9 cellular contexts compared by ENCODE assay signal in genomic region chr16:24838554-24839266, GRCh38. TPM values are rescaled to one million over a fixed set of nuclear protein-coding genes. Genes with fewer than 3 reads are reported as not detected.
A peak's percentile ranks its signal among the peaks of the same experiment; 100 is the strongest.
DNase-seq lines count a peak whose midpoint lies in the region; ATAC-seq and TF ChIP-seq lines count a peak whose summit lies in the region.
"Had no signal": no experiment of that assay in that cellular context is flagged by ENCODE, and none has a peak within 500 bp of the region (broad histone marks: within the 10 kb centered on the region; RNA-seq: fewer than 3 reads in every experiment).

No MANE protein-coding gene starts in this region.

- 49% methylated on average over 5 of the region's 5 CpGs for WGBS in hepatocyte (ENCODE audit: low lambda C conversion rate, missing lambda C conversion rate)

- H3K27ac ChIP-seq in ascending aorta (peak overlapping the region; percentile 73 to 77), hepatocyte (peak overlapping the region; percentile 25), substantia nigra (ENCODE audit: low read depth, low read length, poor library complexity, severe bottlenecking) (peak overlapping the region; percentile 94)
- H3K27ac ChIP-seq: neutrophil had no signal

- H3K4me2 ChIP-seq in hepatocyte: peak overlapping the region; percentile 59

- no peaks in the 10 kb centered on the region for H3K9me2 ChIP-seq in hepatocyte (replicated peaks; ENCODE audit: insufficient read depth)

- H2AFZ ChIP-seq in hepatocyte: no peak overlapping the region

- H3K9me3 ChIP-seq in ascending aorta: no peaks in the 10 kb centered on the region
- H3K9me3 ChIP-seq in hepatocyte (ENCODE audit: low read depth): no peaks in the 10 kb centered on the region
- H3K9me3 ChIP-seq: neutrophil had no signal

- H3K4me3 ChIP-seq in ascending aorta (peak overlapping the region in 1 of 2 donors; percentile 38), hepatocyte (no peak overlapping the region)

- no peaks in the 10 kb centered on the region for H3K79me2 ChIP-seq in hepatocyte

- peak; percentile 65 for DNase-seq in HT1080 (ENCODE audit: low read depth)
- DNase-seq in ascending aorta (ENCODE audit: low spot score in 2 of 2): peak; percentile 13 to 78
- DNase-seq in hepatocyte (ENCODE audit: low spot score): peak; percentile 36
- peak in 40 of 49 donors; percentile 17 to 79 (median 54) for DNase-seq in substantia nigra (lab: John Stamatoyannopoulos, UW)
- DNase-seq in activated CD4-positive, alpha-beta T cell treated with anti-CD3 and anti-CD28 coated beads, Interleukin-2, amount 50 U/mL, for 1 hour: no peak
- no peak for DNase-seq in NAMALWA (ENCODE audit: low spot score)
- no peak for DNase-seq in NCI-H526 treated with DMSO at 0.1 percent for 48 hours (lab: John Stamatoyannopoulos, UW)

- no peak for TF ChIP-seq CTCF in ascending aorta (IDR thresholded peaks at IDR 0.05)
- no peak for TF ChIP-seq CTCF in hepatocyte (IDR thresholded peaks at IDR 0.05; ENCODE audit: poor library complexity)

- no peaks in the 10 kb centered on the region for H3K36me3 ChIP-seq in ascending aorta
- no peaks in the 10 kb centered on the region for H3K36me3 ChIP-seq in hepatocyte (replicated peaks; ENCODE audit: insufficient read depth, low read depth)
- H3K36me3 ChIP-seq: neutrophil had no signal

- no peaks in the 10 kb centered on the region for H3K27me3 ChIP-seq in ascending aorta
- H3K27me3 ChIP-seq in hepatocyte: no peaks in the 10 kb centered on the region

- H3K4me1 ChIP-seq in ascending aorta (peaks cover 3 to 4% of the 10 kb centered on the region in 2 donors), hepatocyte (ENCODE audit: insufficient read depth) (peaks cover 10% of the 10 kb centered on the region)

- no peaks in the 10 kb centered on the region for H4K20me1 ChIP-seq in hepatocyte (ENCODE audit: insufficient read depth, poor library complexity, severe bottlenecking)

- no peak for ATAC-seq in GM19351 (IDR thresholded peaks at IDR 0.05; ENCODE audit: unreplicated experiment)

- intact Hi-C loops in ascending aorta (cut with DNase I): no loop called here

RNA-seq across cellular contexts. Expression of gene SLC5A11, which starts 7.1 kb away (rescaled TPM):
- total RNA-seq in HT1080 (2014; rRNA removed; shearing (Covaris generic)): 0.06 TPM in 1 of 2 replicates, not detected in the other
- polyA plus RNA-seq in HT1080 (2015; cell fraction: cytosol; rRNA removed): not detected in 2 replicates
- polyA plus RNA-seq in HT1080 (2015; cell fraction: nucleus; rRNA removed): not detected in 2 replicates
- total RNA-seq in ascending aorta: not detected
- total RNA-seq in hepatocyte: 1.2 and 2.2 TPM in 2 replicates
- 0.44 and 1.7 TPM in 2 replicates for polyA plus RNA-seq in hepatocyte

Comparison
In these comparisons a context has a peak if more than half of its experiments do, and no peak if none do; other contexts are left out.
1. DNase-seq: peak in HT1080 (single experiment), ascending aorta (2 of 2), hepatocyte (single experiment) and substantia nigra (40 of 49); none in activated CD4-positive, alpha-beta T cell treated with anti-CD3 and anti-CD28 coated beads, Interleukin-2, amount 50 U/mL, for 1 hour (single experiment), NAMALWA (single experiment) and NCI-H526 treated with DMSO at 0.1 percent for 48 hours (single experiment).
2. H3K27ac ChIP-seq: peak in every context shown above with its lines; median percentile 94 in substantia nigra; 75 in ascending aorta; 25 in hepatocyte.